Comparison of ENCODE assay signal across 16 cellular contexts in genomic region chr1:85049735-85050166, GRCh38. TPM values are rescaled to one million over a fixed set of nuclear protein-coding genes. Genes with fewer than 3 reads are reported as not detected.
DNase-seq lines count a peak whose midpoint lies in the region; ATAC-seq, FAIRE-seq and TF ChIP-seq lines count a peak whose summit lies in the region.
"Had no signal": no experiment of that assay in that cellular context is flagged by ENCODE, and none has a peak within 500 bp of the region (broad histone marks: within the 10 kb centered on the region; RNA-seq: fewer than 3 reads in every experiment).

No MANE protein-coding gene starts in this region.

- H3K9me1 ChIP-seq in endothelial cell of umbilical vein (replicated peaks; ENCODE audit: control insufficient read depth, extremely low read depth, insufficient read depth, low read length), result no peaks in the 10 kb centered on the region

- no peaks in the 10 kb centered on the region for H3K9me3 Mint-ChIP-seq in activated T-cell treated with anti-CD3 and anti-CD28 coated beads, Interleukin-2, amount 50 U/mL, for 4 hours
- H3K9me3 Mint-ChIP-seq in neural progenitor cell, result no peaks in the 10 kb centered on the region

- H3K27me3 Mint-ChIP-seq in activated T-cell treated with anti-CD3 and anti-CD28 coated beads, Interleukin-2, amount 50 U/mL, for 4 hours (ENCODE audit: low read depth), result peaks cover 41% of the 10 kb centered on the region
- H3K27me3 Mint-ChIP-seq in neural progenitor cell (ENCODE audit: insufficient read depth, low read depth), result peaks cover 47% of the 10 kb centered on the region

- CTCF ChIA-PET in endothelial cell of umbilical vein (lab: Charles Lee), result interaction anchor here (1.2 kb wide), 1 partner anchor 22 kb away, joined by 3 read pairs; no protein-coding TSS in a partner anchor

- H4K20me1 ChIP-seq in endothelial cell of umbilical vein (replicated peaks; ENCODE audit: control insufficient read depth, extremely low read depth, insufficient read depth, low read length), result no peaks in the 10 kb centered on the region
- H4K20me1 ChIP-seq in neural progenitor cell (ENCODE audit: low read depth), result peaks cover 11% of the 10 kb centered on the region

- no peaks in the 10 kb centered on the region for H3K36me3 ChIP-seq in HUES48 (ENCODE audit: control insufficient read depth, insufficient read depth, low read length)
- H3K36me3 ChIP-seq in endothelial cell of umbilical vein (ENCODE audit: control insufficient read depth in 2 of 2, extremely low read depth in 1 of 2, insufficient read depth in 2 of 2, low read length in 2 of 2), result no peaks in the 10 kb centered on the region
- H3K36me3 ChIP-seq in neural progenitor cell, result no peaks in the 10 kb centered on the region
- no peaks in the 10 kb centered on the region for H3K36me3 ChIP-seq in kidney (ENCODE audit: control insufficient read depth in 1 of 2, insufficient read depth in 2 of 2, low read length in 2 of 2)
- H3K36me3 ChIP-seq: vagina had no signal

- intact Hi-C loops in endothelial cell of umbilical vein (cut with micrococcal nuclease), result loop anchor here (5.0 kb wide), 1 partner anchor 743 kb away; no protein-coding TSS in a partner anchor
- intact Hi-C loops in kidney (cut with DNase I), result no loop called here

- dilution Hi-C loops in endothelial cell of umbilical vein (cut with MboI; ENCODE audit: extremely low pct_ligation_motif_present, low sequenced_read_pairs), result no loop called here

- peak overlapping the region; percentile 42 for H3K4me3 ChIP-seq in HUES48 (ENCODE audit: low read depth, low read length)
- H3K4me3 ChIP-seq in endothelial cell of umbilical vein (replicated peaks in 1 of 3; ENCODE audit: insufficient read depth in 1 of 3, low read depth in 1 of 3, low read length in 3 of 3), result no peak overlapping the region
- no peak overlapping the region for H3K4me3 ChIP-seq in neural progenitor cell
- no peak overlapping the region for H3K4me3 ChIP-seq in kidney (ENCODE audit: low read length in 2 of 2)
- H3K4me3 ChIP-seq: GM23248, skin epidermis, vagina had no signal

- no peak for FAIRE-seq in endothelial cell of umbilical vein (lab: Jason Lieb, UNC)
- FAIRE-seq in kidney (lab: Jason Lieb, UNC), result no peak

- H3K4me1 ChIP-seq in HUES48 (ENCODE audit: control insufficient read depth, insufficient read depth, low read length) (peaks cover 15% of the 10 kb centered on the region), endothelial cell of umbilical vein (ENCODE audit: control insufficient read depth, extremely low read depth, insufficient read depth, low read length) (no peaks in the 10 kb centered on the region), neural progenitor cell (peaks cover 6% of the 10 kb centered on the region), kidney (ENCODE audit: control insufficient read depth in 1 of 2, insufficient read depth in 1 of 2, low read depth in 1 of 2, low read length in 2 of 2) (no peaks in the 10 kb centered on the region)

- H3K79me2 ChIP-seq in endothelial cell of umbilical vein (ENCODE audit: control insufficient read depth, insufficient read depth, low read length) (no peaks in the 10 kb centered on the region), neural progenitor cell (ENCODE audit: low read depth) (no peaks in the 10 kb centered on the region)

- BruUV-seq in endothelial cell of umbilical vein (replicated peaks; lab: Mats Ljungman, UMichigan), result no TSS peak

- H3K27ac ChIP-seq in HUES48 (ENCODE audit: low read depth, low read length) (no peak overlapping the region), endothelial cell of umbilical vein (ENCODE audit: insufficient read depth, low read depth, low read length) (no peak overlapping the region), neural progenitor cell (no peak overlapping the region), kidney (ENCODE audit: low read depth in 2 of 2, low read length in 2 of 2) (no peak overlapping the region)
- H3K27ac ChIP-seq: GM23248, skin epidermis, vagina had no signal

- H2AFZ ChIP-seq in endothelial cell of umbilical vein (ENCODE audit: low read depth, low read length) (no peak overlapping the region), neural progenitor cell (replicated peaks) (no peak overlapping the region)
- H2AFZ ChIP-seq: GM23248 had no signal

- peak; percentile 20 for DNase-seq in activated T-cell treated with anti-CD3 and anti-CD28 coated beads, Interleukin-2, amount 50 U/mL, for 1 hour
- no peak for DNase-seq in activated T-cell treated with anti-CD3 and anti-CD28 coated beads, Interleukin-2, amount 50 U/mL, for 4 hours
- no peak for DNase-seq in endothelial cell of umbilical vein (ENCODE audit: low read depth, low spot score)
- DNase-seq in neural progenitor cell (ENCODE audit: low spot score), result peak; percentile 12
- no peak for DNase-seq in activated gamma-delta T cell (lab: John Stamatoyannopoulos, UW)
- no peak for DNase-seq in kidney
- DNase-seq: GM23248; mammary epithelial cell; NCI-H1092 treated with DMSO at 0.1 percent for 48 hours; OCI-M1; stimulated activated naive CD8-positive, alpha-beta T cell treated with anti-CD3 and anti-CD28 coated beads, Interleukin-15, Interleukin-2, amounts not matched to agents 100 U/mL and 50 U/mL, for 24 hours had no signal

- no peak for TF ChIP-seq CTCF in endothelial cell of umbilical vein (IDR thresholded peaks at IDR 0.05; ENCODE audit: extremely low read depth in 1 of 2, insufficient read depth in 1 of 2, low read depth in 1 of 2, low read length in 2 of 2)
- TF ChIP-seq CTCF in neural progenitor cell (IDR thresholded peaks at IDR 0.05), result no peak
- no peak for TF ChIP-seq CTCF in kidney (IDR thresholded peaks at IDR 0.05; ENCODE audit: borderline replicate concordance, extremely low read depth, insufficient read depth)

- H3K9ac ChIP-seq in HUES48 (ENCODE audit: low read depth, low read length) (no peak overlapping the region), endothelial cell of umbilical vein (replicated peaks; ENCODE audit: extremely low read depth, insufficient read depth, low read length) (no peak overlapping the region), neural progenitor cell (no peak overlapping the region), kidney (ENCODE audit: low read length in 2 of 2) (no peak overlapping the region)
- H3K9ac ChIP-seq: GM23248 had no signal

- ATAC-seq in activated T-cell treated with anti-CD3 and anti-CD28 coated beads, Interleukin-2, amount 50 U/mL, for 4 hours, result no peak
- no peak for ATAC-seq in GM21367 (IDR thresholded peaks at IDR 0.05; ENCODE audit: unreplicated experiment)
- ATAC-seq: stimulated activated naive CD8-positive, alpha-beta T cell treated with anti-CD3 and anti-CD28 coated beads, Interleukin-15, Interleukin-2, amounts not matched to agents 100 U/mL and 50 U/mL, for 24 hours had no signal

- H3K36me3 Mint-ChIP-seq in activated T-cell treated with anti-CD3 and anti-CD28 coated beads, Interleukin-2, amount 50 U/mL, for 4 hours (ENCODE audit: insufficient read depth), result no peaks in the 10 kb centered on the region
- H3K36me3 Mint-ChIP-seq in neural progenitor cell, result no peaks in the 10 kb centered on the region

- no peak overlapping the region for H3K27ac Mint-ChIP-seq in neural progenitor cell

- peaks cover 59% of the 10 kb centered on the region for H3K27me3 ChIP-seq in HUES48 (ENCODE audit: control insufficient read depth, insufficient read depth, low read length)
- peaks cover 50 to 65% of the 10 kb centered on the region in 2 experiments for H3K27me3 ChIP-seq in endothelial cell of umbilical vein (ENCODE audit: control insufficient read depth in 2 of 2, insufficient read depth in 2 of 2, low read length in 2 of 2)
- H3K27me3 ChIP-seq in neural progenitor cell, result peaks cover 73% of the 10 kb centered on the region

- no peak overlapping the region for H3K4me2 ChIP-seq in endothelial cell of umbilical vein (ENCODE audit: insufficient read depth, low read length)
- H3K4me2 ChIP-seq in neural progenitor cell, result no peak overlapping the region

- no peak for TF ChIP-seq POLR2A in endothelial cell of umbilical vein (IDR thresholded peaks at IDR 0.05; ENCODE audit: low read depth, low read length)

- peaks cover 11% of the 10 kb centered on the region for H3F3A ChIP-seq in neural progenitor cell (ENCODE audit: low read depth)

- peaks cover 23% of the 10 kb centered on the region for H3K4me1 Mint-ChIP-seq in activated T-cell treated with anti-CD3 and anti-CD28 coated beads, Interleukin-2, amount 50 U/mL, for 4 hours (ENCODE audit: low read depth)
- H3K4me1 Mint-ChIP-seq in neural progenitor cell, result peaks cover 10% of the 10 kb centered on the region

- H3K4me3 Mint-ChIP-seq in activated T-cell treated with anti-CD3 and anti-CD28 coated beads, Interleukin-2, amount 50 U/mL, for 4 hours, result no peak overlapping the region
- H3K4me3 Mint-ChIP-seq in neural progenitor cell, result peak overlapping the region; percentile 33

- POLR2A ChIA-PET in endothelial cell of umbilical vein (lab: Charles Lee), result no interaction called here

- H3K9me3 ChIP-seq in HUES48 (ENCODE audit: control insufficient read depth, insufficient read depth, low read length), result no peaks in the 10 kb centered on the region
- H3K9me3 ChIP-seq in endothelial cell of umbilical vein (replicated peaks; ENCODE audit: control insufficient read depth, insufficient read depth, low read length), result no peaks in the 10 kb centered on the region
- H3K9me3 ChIP-seq in neural progenitor cell (ENCODE audit: low read depth), result no peaks in the 10 kb centered on the region
- H3K9me3 ChIP-seq in kidney (ENCODE audit: control insufficient read depth in 1 of 2, low read length in 2 of 2), result no peaks in the 10 kb centered on the region
- H3K9me3 ChIP-seq: vagina had no signal

RNA-seq across cellular contexts. Expression of gene MCOLN3, which starts 1.5 kb away (rescaled TPM):
- under 1 TPM in 2 of 3 donors, not detected in 1; 0.08 to 0.19 TPM for total RNA-seq in activated T-cell treated with anti-CD3 and anti-CD28 coated beads, Interleukin-2, amount 50 U/mL, for 4 hours
- total RNA-seq in endothelial cell of umbilical vein (not detected in 2 replicates), neural progenitor cell (ENCODE audit: low replicate concordance) (0.47 and 0.65 TPM in 2 replicates), kidney (3.1 TPM)
- polyA plus RNA-seq in endothelial cell of umbilical vein (0.06 TPM in 1 of 2 replicates, not detected in the other), kidney (ENCODE audit: insufficient read depth, low read depth, low replicate concordance) (7.8 TPM)
- polyA plus RNA-seq in endothelial cell of umbilical vein (2011; cell fraction: cytosol; rRNA removed), result not detected in 2 replicates
- 0.07 and 0.09 TPM in 2 replicates for polyA plus RNA-seq in endothelial cell of umbilical vein (2011; cell fraction: nucleus; rRNA removed)
- polyA plus RNA-seq in endothelial cell of umbilical vein (2012), result not detected in 2 replicates
- polyA minus RNA-seq in endothelial cell of umbilical vein, result not detected in 2 replicates
- not detected for polyA minus RNA-seq in endothelial cell of umbilical vein (2011; cell fraction: cytosol; rRNA and poly(A)+ RNA removed)
- polyA minus RNA-seq in endothelial cell of umbilical vein (2011; cell fraction: nucleus; rRNA and poly(A)+ RNA removed), result not detected in 2 replicates
- total RNA-seq: dermis microvascular lymphatic vessel endothelial cell had no signal

RNA-seq across cellular contexts. Expression of gene MCOLN2, which starts 52.8 kb away (rescaled TPM):
- total RNA-seq in activated T-cell treated with anti-CD3 and anti-CD28 coated beads, Interleukin-2, amount 50 U/mL, for 4 hours, result 10 to 100 TPM; 32.9 to 67.7 (median 54.8) TPM
- total RNA-seq in endothelial cell of umbilical vein (not detected in 2 replicates), neural progenitor cell (ENCODE audit: low replicate concordance) (0.11 and 0.59 TPM in 2 replicates), kidney (3.1 TPM)
- polyA plus RNA-seq in endothelial cell of umbilical vein (not detected in 2 replicates), kidney (ENCODE audit: insufficient read depth, low read depth, low replicate concordance) (0.56 TPM)
- polyA plus RNA-seq in endothelial cell of umbilical vein (2011; cell fraction: cytosol; rRNA removed), result not detected in 2 replicates
- not detected in 2 replicates for polyA plus RNA-seq in endothelial cell of umbilical vein (2011; cell fraction: nucleus; rRNA removed)
- polyA plus RNA-seq in endothelial cell of umbilical vein (2012), result not detected in 2 replicates
- polyA minus RNA-seq in endothelial cell of umbilical vein, result not detected in 2 replicates
- not detected for polyA minus RNA-seq in endothelial cell of umbilical vein (2011; cell fraction: cytosol; rRNA and poly(A)+ RNA removed)
- not detected in 2 replicates for polyA minus RNA-seq in endothelial cell of umbilical vein (2011; cell fraction: nucleus; rRNA and poly(A)+ RNA removed)
- total RNA-seq: dermis microvascular lymphatic vessel endothelial cell, GM23248 had no signal

Comparison
In these comparisons a context has a peak if more than half of its experiments do, and no peak if none do; other contexts are left out.
1. DNase-seq: peak in activated T-cell treated with anti-CD3 and anti-CD28 coated beads, Interleukin-2, amount 50 U/mL, for 1 hour (single experiment) and neural progenitor cell (single experiment); none in activated T-cell treated with anti-CD3 and anti-CD28 coated beads, Interleukin-2, amount 50 U/mL, for 4 hours (single experiment), endothelial cell of umbilical vein (single experiment), activated gamma-delta T cell (single experiment) and kidney (single experiment).